ENCODE assay signal across 11 cellular contexts in genomic region chr14:55136868-55137785, GRCh38. TPM values are rescaled to one million over a fixed set of nuclear protein-coding genes. Genes with fewer than 3 reads are reported as not detected.
DNase-seq lines count a peak whose midpoint lies in the region; ATAC-seq and TF ChIP-seq lines count a peak whose summit lies in the region.
"Had no signal": no experiment of that assay in that cellular context is flagged by ENCODE, and none has a peak within 500 bp of the region (broad histone marks: within the 10 kb centered on the region; RNA-seq: fewer than 3 reads in every experiment).

No MANE protein-coding gene starts in this region.

- H3K4me1 ChIP-seq in vagina = peaks cover 69% of the 10 kb centered on the region

- peak overlapping the region; percentile 15 to 16 for H3K4me3 ChIP-seq in vagina

- H3K27me3 ChIP-seq in vagina = no peaks in the 10 kb centered on the region

- intact Hi-C loops in vagina (cut with DNase I) = no loop called here

- peaks cover 0 to 44% of the 10 kb centered on the region in 2 donors for H3K36me3 ChIP-seq in vagina

- DNase-seq in DMS 273 (lab: John Stamatoyannopoulos, UW; ENCODE audit: unreplicated experiment) (peak; percentile 59), DMS 273 treated with DMSO at 0.1 percent for 48 hours (lab: John Stamatoyannopoulos, UW) (no peak), foreskin melanocyte (peak; percentile 83), occipital lobe (lab: John Stamatoyannopoulos, UW) (peak; percentile 14), vagina (ENCODE audit: extremely low spot score in 2 of 2) (no peak)
- DNase-seq: cerebellar nuclear complex, NCI-H187 had no signal

- no peak for TF ChIP-seq CTCF in vagina (IDR thresholded peaks at IDR 0.05)

- H3K27ac ChIP-seq in vagina = peak overlapping the region; percentile 74
- H3K27ac ChIP-seq: 22Rv1 had no signal

- ATAC-seq in HG03280 (IDR thresholded peaks at IDR 0.05; ENCODE audit: unreplicated experiment) = no peak
- no peak for ATAC-seq in GM21528 (IDR thresholded peaks at IDR 0.05; ENCODE audit: low FRiP score, unreplicated experiment)
- no peak for ATAC-seq in GM21717 (IDR thresholded peaks at IDR 0.05; ENCODE audit: unreplicated experiment)

- TF ChIP-seq POLR2A in vagina (IDR thresholded peaks at IDR 0.05) = no peak

- no peaks in the 10 kb centered on the region for H3K9me3 ChIP-seq in vagina

RNA-seq across cellular contexts. Expression of gene LGALS3, which starts 8.1 kb away (rescaled TPM):
- total RNA-seq in occipital lobe (15.4 TPM), vagina (417 TPM)

RNA-seq across cellular contexts. Expression of gene DLGAP5, which starts 54.3 kb away (rescaled TPM):
- total RNA-seq in occipital lobe (4.5 TPM), vagina (2.2 TPM)

Comparison
In these comparisons a context has a peak if more than half of its experiments do, and no peak if none do; other contexts are left out.
1. DNase-seq: peak in DMS 273 (single experiment), foreskin melanocyte (single experiment) and occipital lobe (single experiment); none in DMS 273 treated with DMSO at 0.1 percent for 48 hours (single experiment) and vagina (0 of 2).
2. RNA of gene LGALS3, which starts 8.1 kb away (total RNA-seq): 417 TPM in vagina (single experiment); 15.4 TPM in occipital lobe (single experiment); every median in the first group is over 10 times any median in the second.